In genomic region chr15:85688703-85689102, GRCh38 we compare ENCODE assay signal across 11 cellular contexts.
DNase-seq lines count a peak whose midpoint lies in the region; ATAC-seq and TF ChIP-seq lines count a peak whose summit lies in the region.
"Had no signal": no experiment of that assay in that cellular context is flagged by ENCODE, and none has a peak within 500 bp of the region (broad histone marks: within the 10 kb centered on the region; RNA-seq: fewer than 3 reads in every experiment).

No MANE protein-coding gene starts in this region.

- H3K4me1 Mint-ChIP-seq in activated CD8-positive, alpha-beta memory T cell treated with anti-CD3 and anti-CD28 coated beads, Interleukin-2, amount 10 ng/mL, durations not matched to agents 7 days and 5 days = peaks cover 72% of the 10 kb centered on the region
- peaks cover 77% of the 10 kb centered on the region for H3K4me1 Mint-ChIP-seq in stimulated activated memory B cell treated with anti-CD40 and anti-IgM and Interleukin-4, amounts not matched to agents 10 μg/mL and 1 μg/mL and 100 μg/mL, for 72 hours

- no peaks in the 10 kb centered on the region for H3K9me2 ChIP-seq in OCI-LY1 (ENCODE audit: low read depth, low read length)

- no peaks in the 10 kb centered on the region for H3K9me3 Mint-ChIP-seq in activated CD8-positive, alpha-beta memory T cell treated with anti-CD3 and anti-CD28 coated beads, Interleukin-2, amount 10 ng/mL, durations not matched to agents 7 days and 5 days (ENCODE audit: low read depth)
- H3K9me3 Mint-ChIP-seq in stimulated activated memory B cell treated with anti-CD40 and anti-IgM and Interleukin-4, amounts not matched to agents 10 μg/mL and 1 μg/mL and 100 μg/mL, for 72 hours = no peaks in the 10 kb centered on the region

- TF ChIP-seq CTCF in OCI-LY1 (IDR thresholded peaks at IDR 0.05; ENCODE audit: low read length) = no peak

- CTCF ChIA-PET in activated CD8-positive, alpha-beta memory T cell treated with anti-CD3 and anti-CD28 coated beads, Interleukin-2, amount 10 ng/mL, durations not matched to agents 7 days and 5 days (lab: Charles Lee) = interaction anchor here (1.2 to 4.1 kb wide), 4 partner anchors 15 to 70 kb away, joined by 3 to 35 read pairs (median 5); no protein-coding TSS in a partner anchor

- H3K4me3 Mint-ChIP-seq in activated CD8-positive, alpha-beta memory T cell treated with anti-CD3 and anti-CD28 coated beads, Interleukin-2, amount 10 ng/mL, durations not matched to agents 7 days and 5 days = peak overlapping the region; percentile 21
- H3K4me3 Mint-ChIP-seq in stimulated activated memory B cell treated with anti-CD40 and anti-IgM and Interleukin-4, amounts not matched to agents 10 μg/mL and 1 μg/mL and 100 μg/mL, for 72 hours = peak overlapping the region; percentile 97

- no peaks in the 10 kb centered on the region for H3K27me3 ChIP-seq in OCI-LY1 (ENCODE audit: insufficient read depth, low read length)
- no peaks in the 10 kb centered on the region for H3K27me3 ChIP-seq in ectodermal cell (ENCODE audit: control insufficient read depth, insufficient read depth, low read length, poor library complexity, severe bottlenecking)
- H3K27me3 ChIP-seq: ascending aorta had no signal

- peak overlapping the region; percentile 84 for H3K9ac ChIP-seq in OCI-LY1 (ENCODE audit: low read length)

- H3F3A ChIP-seq in OCI-LY1 (ENCODE audit: insufficient read depth, low read length) = peaks cover 18% of the 10 kb centered on the region; the same call in 1 of the 2 replicates

- 89 to 93% methylated on average over 3 of the region's 3 CpGs for WGBS in ectodermal cell, 2 experiments

- H3K27ac ChIP-seq in OCI-LY1 (ENCODE audit: low read depth, low read length, poor library complexity, severe bottlenecking) (peak overlapping the region; percentile 96), ectodermal cell (ENCODE audit: insufficient read depth, low read depth, low read length, poor library complexity, severe bottlenecking) (peak overlapping the region; percentile 18)

- no peaks in the 10 kb centered on the region for H3K27me3 Mint-ChIP-seq in activated CD8-positive, alpha-beta memory T cell treated with anti-CD3 and anti-CD28 coated beads, Interleukin-2, amount 10 ng/mL, durations not matched to agents 7 days and 5 days
- no peaks in the 10 kb centered on the region for H3K27me3 Mint-ChIP-seq in stimulated activated memory B cell treated with anti-CD40 and anti-IgM and Interleukin-4, amounts not matched to agents 10 μg/mL and 1 μg/mL and 100 μg/mL, for 72 hours

- no peak for DNase-seq in activated CD8-positive, alpha-beta memory T cell treated with anti-CD3 and anti-CD28 coated beads, Interleukin-2, amount 10 ng/mL, durations not matched to agents 7 days and 5 days
- DNase-seq in activated CD8-positive, alpha-beta memory T cell treated with anti-CD3 and anti-CD28 coated beads, Interleukin-2, amount 50 U/mL, for 48 hours = no peak
- DNase-seq in stimulated activated CD4-positive, alpha-beta T cell treated with anti-CD3 and anti-CD28 coated beads, Interleukin-2, amount 100 ng/mL, for 48 hours = no peak
- no peak for DNase-seq in DMS 273 (lab: John Stamatoyannopoulos, UW; ENCODE audit: unreplicated experiment)
- no peak for DNase-seq in stimulated activated CD4-positive, alpha-beta T cell treated with anti-CD3 and anti-CD28 coated beads, Interleukin-1b, Interleukin-23, amount 100 ng/mL, for 48 hours
- DNase-seq: ACHN; stimulated activated CD4-positive, alpha-beta T cell treated with anti-CD3 and anti-CD28 coated beads, Interleukin-2, amount 100 ng/mL, for 24 hours had no signal

- H3K27ac Mint-ChIP-seq in activated CD8-positive, alpha-beta memory T cell treated with anti-CD3 and anti-CD28 coated beads, Interleukin-2, amount 10 ng/mL, durations not matched to agents 7 days and 5 days = peak overlapping the region; percentile 98
- H3K27ac Mint-ChIP-seq in stimulated activated memory B cell treated with anti-CD40 and anti-IgM and Interleukin-4, amounts not matched to agents 10 μg/mL and 1 μg/mL and 100 μg/mL, for 72 hours = peak overlapping the region; percentile 97

- H4K20me1 ChIP-seq in OCI-LY1 (ENCODE audit: insufficient read depth, low read length) = no peaks in the 10 kb centered on the region

- H3K4me2 ChIP-seq in OCI-LY1 (ENCODE audit: low read length) = peak overlapping the region; percentile 76

- no peak overlapping the region for H2AFZ ChIP-seq in OCI-LY1 (ENCODE audit: low read length)

- H3K9me3 ChIP-seq in OCI-LY1 (ENCODE audit: low read length) (no peaks in the 10 kb centered on the region), ectodermal cell (ENCODE audit: control insufficient read depth, low read length) (no peaks in the 10 kb centered on the region)
- H3K9me3 ChIP-seq: ascending aorta had no signal

- peaks cover 17% of the 10 kb centered on the region for H3K79me2 ChIP-seq in OCI-LY1 (ENCODE audit: insufficient read depth, low read length)

- H3K4me1 ChIP-seq in OCI-LY1 (ENCODE audit: insufficient read depth, low read length, severe bottlenecking) (peaks cover 91% of the 10 kb centered on the region), ectodermal cell (ENCODE audit: control insufficient read depth, insufficient read depth, low read length) (peaks cover 3% of the 10 kb centered on the region)

- peaks cover 39% of the 10 kb centered on the region for H3K36me3 Mint-ChIP-seq in activated CD8-positive, alpha-beta memory T cell treated with anti-CD3 and anti-CD28 coated beads, Interleukin-2, amount 10 ng/mL, durations not matched to agents 7 days and 5 days
- peaks cover 37% of the 10 kb centered on the region for H3K36me3 Mint-ChIP-seq in stimulated activated memory B cell treated with anti-CD40 and anti-IgM and Interleukin-4, amounts not matched to agents 10 μg/mL and 1 μg/mL and 100 μg/mL, for 72 hours

- H3K4me3 ChIP-seq in OCI-LY1 (ENCODE audit: low read depth, low read length, poor library complexity, severe bottlenecking) (no peak overlapping the region), ectodermal cell (ENCODE audit: insufficient read depth, low read depth, low read length) (no peak overlapping the region)
- H3K4me3 ChIP-seq: ascending aorta had no signal

- no peak for ATAC-seq in activated CD8-positive, alpha-beta memory T cell treated with anti-CD3 and anti-CD28 coated beads, Interleukin-2, amount 10 ng/mL, durations not matched to agents 7 days and 5 days
- ATAC-seq in stimulated activated memory B cell treated with anti-CD40 and anti-IgM and Interleukin-4, amounts not matched to agents 10 μg/mL and 1 μg/mL and 100 μg/mL, for 72 hours = no peak

- peaks cover 28% of the 10 kb centered on the region for H3K36me3 ChIP-seq in OCI-LY1 (ENCODE audit: insufficient read depth, low read length)
- peaks cover 26% of the 10 kb centered on the region for H3K36me3 ChIP-seq in ectodermal cell (ENCODE audit: control insufficient read depth, insufficient read depth, low read length)
